ENCODE assay signal across 17 cellular contexts in the genomic region with DNA sequence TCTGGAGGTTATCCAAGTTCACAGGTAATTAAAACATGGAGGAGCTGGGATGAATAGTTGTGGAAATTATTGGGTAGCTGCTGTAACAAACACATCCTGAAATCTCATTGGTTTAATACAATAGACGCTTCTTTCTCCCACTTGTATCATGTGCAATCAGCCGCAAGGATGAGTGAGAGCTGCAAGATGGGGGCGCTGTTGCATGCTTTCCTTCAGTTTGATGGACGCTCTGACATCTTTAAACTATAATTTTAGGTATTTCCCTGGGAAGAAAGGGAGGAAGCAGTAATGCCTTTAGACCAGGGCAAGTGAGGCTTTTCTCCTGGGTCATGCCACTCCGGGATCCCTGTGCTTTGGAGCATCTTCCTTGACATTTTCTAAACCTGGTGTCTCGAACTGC.
DNase-seq lines count a peak whose midpoint lies in the region; ATAC-seq, FAIRE-seq and TF ChIP-seq lines count a peak whose summit lies in the region.
"Had no signal": no experiment of that assay in that cellular context is flagged by ENCODE, and none has a peak within 500 bp of the region (broad histone marks: within the 10 kb centered on the region; RNA-seq: fewer than 3 reads in every experiment).

No MANE protein-coding gene starts in this region.

- peak in 1 of 2 experiments; percentile 62; a peak in 3 of 6 replicates for ATAC-seq in A549
- ATAC-seq in sciatic nerve = no peak
- ATAC-seq in naive thymus-derived CD8-positive, alpha-beta T cell = no peak
- ATAC-seq in GM19324 (IDR thresholded peaks at IDR 0.05; ENCODE audit: low FRiP score, unreplicated experiment) = no peak
- ATAC-seq: body of pancreas had no signal

- H3K27me3 ChIP-seq in OCI-LY1 (ENCODE audit: insufficient read depth, low read length) (no peaks in the 10 kb centered on the region), esophagus muscularis mucosa (no peaks in the 10 kb centered on the region)
- H3K27me3 ChIP-seq: body of pancreas had no signal

- no peaks in the 10 kb centered on the region for H3K4me1 Mint-ChIP-seq in naive thymus-derived CD8-positive, alpha-beta T cell
- H3K4me1 Mint-ChIP-seq: B cell had no signal

- POLR2A ChIA-PET in A549 (lab: Yijun Ruan, JAX) = no interaction called here
- POLR2A ChIA-PET in naive thymus-derived CD8-positive, alpha-beta T cell (lab: Charles Lee) = no interaction called here

- no peaks in the 10 kb centered on the region for H3K79me2 ChIP-seq in OCI-LY1 (ENCODE audit: insufficient read depth, low read length)

- H3K9me3 Mint-ChIP-seq in naive thymus-derived CD8-positive, alpha-beta T cell = peaks cover 0 to 18% (median 11%) of the 10 kb centered on the region in 9 donors
- H3K9me3 Mint-ChIP-seq: activated T-helper 1 cell treated with anti-CD3 and anti-CD28 coated beads, Interleukin-12 subunit alpha, Interleukin-12 subunit beta, Interleukin-2, Interleukin-4 antibody, amounts not matched to agents 30 ng/mL and 10 ng/mL and 1 ng/mL, durations not matched to agents 14 hours and 24 hours and 36 hours had no signal

- WGBS in A549 (ENCODE audit: missing lambda C conversion rate) = 91% methylated on average over 6 of the region's 6 CpGs
- WGBS in esophagus muscularis mucosa = 90% methylated on average over 6 of the region's 6 CpGs

- H3K4me3 ChIP-seq in A549 = no peak overlapping the region
- no peak overlapping the region for H3K4me3 ChIP-seq in OCI-LY1 (ENCODE audit: low read depth, low read length, poor library complexity, severe bottlenecking)
- no peak overlapping the region for H3K4me3 ChIP-seq in fibroblast of mammary gland (ENCODE audit: control insufficient read depth, low read depth, low read length)
- no peak overlapping the region for H3K4me3 ChIP-seq in esophagus muscularis mucosa
- H3K4me3 ChIP-seq: body of pancreas had no signal

- H3K9ac ChIP-seq in OCI-LY1 (ENCODE audit: low read length) = no peak overlapping the region

- no peak for FAIRE-seq in A549 (lab: Jason Lieb, UNC)
- FAIRE-seq: endothelial cell of umbilical vein had no signal

- DNase-seq in A549 (ENCODE audit: low read depth in 1 of 2, low spot score in 1 of 2) = peak in 1 of 2 experiments; percentile 34
- DNase-seq in fibroblast of mammary gland (ENCODE audit: low read depth) = no peak
- DNase-seq in sciatic nerve (ENCODE audit: low spot score) = no peak
- no peak for DNase-seq in naive thymus-derived CD8-positive, alpha-beta T cell
- DNase-seq in esophagus muscularis mucosa (ENCODE audit: extremely low spot score) = no peak
- DNase-seq: activated CD4-positive, alpha-beta T cell treated with anti-CD3 and anti-CD28 coated beads for 48 hours; body of pancreas; NCI-H1436 treated with DMSO at 0.1 percent for 48 hours; posterior cingulate gyrus; stimulated activated CD4-positive, alpha-beta T cell treated with anti-CD3 and anti-CD28 coated beads, Interleukin-1b, Interleukin-23, amount 100 ng/mL, for 48 hours had no signal

- H4K20me1 ChIP-seq in OCI-LY1 (ENCODE audit: insufficient read depth, low read length) = no peaks in the 10 kb centered on the region

- H3K36me3 ChIP-seq in OCI-LY1 (ENCODE audit: insufficient read depth, low read length) (no peaks in the 10 kb centered on the region), esophagus muscularis mucosa (no peaks in the 10 kb centered on the region)

- H3K4me2 ChIP-seq in A549 (no peak overlapping the region), OCI-LY1 (ENCODE audit: low read length) (no peak overlapping the region)

- H3K9me3 ChIP-seq in A549 (peaks cover 9% of the 10 kb centered on the region; the same call in 1 of the 3 replicates), OCI-LY1 (ENCODE audit: low read length) (no peaks in the 10 kb centered on the region), esophagus muscularis mucosa (no peaks in the 10 kb centered on the region)
- H3K9me3 ChIP-seq: body of pancreas had no signal

- CTCF ChIA-PET in A549 (lab: Yijun Ruan, JAX) = interaction anchor here (0.6 kb wide), 1 partner anchor 10 kb away, joined by 3 read pairs; no protein-coding TSS in a partner anchor

- H2AFZ ChIP-seq in OCI-LY1 (ENCODE audit: low read length) = no peak overlapping the region

- H3F3A ChIP-seq in OCI-LY1 (ENCODE audit: insufficient read depth, low read length) = no peaks in the 10 kb centered on the region

- H3K9me2 ChIP-seq in OCI-LY1 (ENCODE audit: low read depth, low read length) = no peaks in the 10 kb centered on the region

- H3K36me3 Mint-ChIP-seq in naive thymus-derived CD8-positive, alpha-beta T cell = peaks cover 0 to 11% (median 2%) of the 10 kb centered on the region in 3 donors

- TF ChIP-seq EP300 in A549 (IDR thresholded peaks at IDR 0.05) = no peak
- TF ChIP-seq EP300 in esophagus muscularis mucosa (IDR thresholded peaks at IDR 0.05) = no peak

- intact Hi-C loops in sciatic nerve (cut with DNase I) (no loop called here), esophagus muscularis mucosa (cut with DNase I) (no loop called here)

- H3K4me1 ChIP-seq in A549 = no peaks in the 10 kb centered on the region
- H3K4me1 ChIP-seq in OCI-LY1 (ENCODE audit: insufficient read depth, low read length, severe bottlenecking) = no peaks in the 10 kb centered on the region
- H3K4me1 ChIP-seq in esophagus muscularis mucosa = no peaks in the 10 kb centered on the region
- H3K4me1 ChIP-seq: body of pancreas had no signal

- TF ChIP-seq CTCF in A549 (IDR thresholded peaks at IDR 0.05) (peak; percentile 21; the same call in 2 of the 3 replicates), GM12872 (IDR thresholded peaks at IDR 0.05; ENCODE audit: insufficient read depth, low read depth, low read length) (peak; percentile 49), OCI-LY1 (IDR thresholded peaks at IDR 0.05; ENCODE audit: low read length) (peak; percentile 58), fibroblast of mammary gland (conservative IDR thresholded peaks at IDR 0.05; ENCODE audit: control insufficient read depth, insufficient read depth, low read depth, low read length) (peak; percentile 27), esophagus muscularis mucosa (IDR thresholded peaks at IDR 0.05) (no peak)

- H3K27me3 Mint-ChIP-seq in naive thymus-derived CD8-positive, alpha-beta T cell = peaks cover 0 to 5% (median 0%) of the 10 kb centered on the region in 5 donors
- H3K27me3 Mint-ChIP-seq: B cell had no signal

- TF ChIP-seq POLR2A in A549 (IDR thresholded peaks at IDR 0.05; ENCODE audit: low read length) (no peak), esophagus muscularis mucosa (IDR thresholded peaks at IDR 0.05; ENCODE audit: low read depth) (no peak)

- TF ChIP-seq RAD21 in A549 (conservative IDR thresholded peaks at IDR 0.05 in 1 of 2, IDR thresholded peaks at IDR 0.05 in 1 of 2) = peak in 1 of 2 experiments; percentile 23; a peak in 1 of 5 replicates

- H3K4me3 Mint-ChIP-seq in naive thymus-derived CD8-positive, alpha-beta T cell = no peak overlapping the region
- H3K4me3 Mint-ChIP-seq: activated T-helper 1 cell treated with anti-CD3 and anti-CD28 coated beads, Interleukin-12 subunit alpha, Interleukin-12 subunit beta, Interleukin-2, Interleukin-4 antibody, amounts not matched to agents 30 ng/mL and 10 ng/mL and 1 ng/mL, durations not matched to agents 14 hours and 24 hours and 36 hours; B cell; mesothelial cell of epicardium had no signal

- H3K27ac ChIP-seq in A549 (0 out of 6 replicates have a peak overlapping the region, but pooled peaks of 1 of the 2 experiments have one; percentile 30), OCI-LY1 (ENCODE audit: low read depth, low read length, poor library complexity, severe bottlenecking) (no peak overlapping the region), esophagus muscularis mucosa (replicated peaks in 1 of 4) (no peak overlapping the region)
- H3K27ac ChIP-seq: body of pancreas had no signal

- no peak overlapping the region for H3K27ac Mint-ChIP-seq in naive thymus-derived CD8-positive, alpha-beta T cell
- H3K27ac Mint-ChIP-seq: activated T-helper 1 cell treated with anti-CD3 and anti-CD28 coated beads, Interleukin-12 subunit alpha, Interleukin-12 subunit beta, Interleukin-2, Interleukin-4 antibody, amounts not matched to agents 30 ng/mL and 10 ng/mL and 1 ng/mL, durations not matched to agents 14 hours and 24 hours and 36 hours; B cell; mesothelial cell of epicardium had no signal

TF ChIP-seq in A549, 52 proteins besides CTCF, POLR2A, EP300 and RAD21:
- TF ChIP-seq TP53 (CRISPR knock-in tag; IDR thresholded peaks at IDR 0.05) (no peak), HOXB13 (CRISPR knock-in tag; IDR thresholded peaks at IDR 0.05; ENCODE audit: low read depth) (no peak), EHMT2 (IDR thresholded peaks at IDR 0.05; ENCODE audit: low read depth) (no peak), ZNF302 (CRISPR knock-in tag; IDR thresholded peaks at IDR 0.05) (no peak), CHD4 (IDR thresholded peaks at IDR 0.05; ENCODE audit: borderline replicate concordance) (no peak), MAFK (IDR thresholded peaks at IDR 0.05; ENCODE audit: partially characterized antibody) (no peak)

Comparison
In these comparisons a context has a peak if more than half of its experiments do, and no peak if none do; other contexts are left out.
1. CTCF ChIP-seq: peak in A549 (single experiment), GM12872 (single experiment), OCI-LY1 (single experiment) and fibroblast of mammary gland (single experiment); none in esophagus muscularis mucosa (0 of 3).